ENCODE assay signal across 19 cellular contexts in the genomic region with DNA sequence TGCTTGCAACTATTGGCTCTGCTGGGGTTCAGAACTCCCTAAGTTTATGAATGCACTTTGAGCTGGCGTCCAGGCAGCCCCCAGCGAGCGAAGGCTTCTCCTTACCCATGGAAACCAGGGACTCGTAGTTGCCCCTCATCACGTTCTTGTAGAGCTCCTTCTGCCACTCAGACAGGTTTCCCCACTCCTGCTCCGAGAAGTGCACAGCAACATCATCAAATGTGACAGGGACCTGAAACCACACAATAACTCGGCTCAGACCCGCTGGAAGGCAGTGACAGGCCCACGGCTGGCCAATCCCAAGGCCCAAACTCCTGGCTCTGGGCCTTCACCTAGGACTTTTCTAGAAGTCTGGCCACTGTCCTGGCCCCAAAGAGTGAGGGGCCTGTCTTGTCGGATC. TPM values are rescaled to one million over a fixed set of nuclear protein-coding genes. Genes with fewer than 3 reads are reported as not detected.
DNase-seq lines count a peak whose midpoint lies in the region; ATAC-seq and TF ChIP-seq lines count a peak whose summit lies in the region.
"Had no signal": no experiment of that assay in that cellular context is flagged by ENCODE, and none has a peak within 500 bp of the region (broad histone marks: within the 10 kb centered on the region; RNA-seq: fewer than 3 reads in every experiment).

No MANE protein-coding gene starts in this region.

- ATAC-seq in Right ventricle myocardium inferior: no peak
- ATAC-seq: A549, HCT116 had no signal

- no peak overlapping the region for H3K4me3 Mint-ChIP-seq in activated CD4-positive, alpha-beta memory T cell treated with anti-CD3 and anti-CD28 coated beads, Interleukin-2, amount 10 ng/mL, durations not matched to agents 7 days and 5 days
- H3K4me3 Mint-ChIP-seq in activated CD4-positive, alpha-beta memory T cell treated with anti-CD3 and anti-CD28 coated beads for 36 hours: no peak overlapping the region
- H3K4me3 Mint-ChIP-seq in type B pancreatic cell: no peak overlapping the region
- no peak overlapping the region for H3K4me3 Mint-ChIP-seq in activated T-helper 2 cell treated with anti-CD3 and anti-CD28 coated beads, Interferon-gamma antibody, Interleukin-2, Interleukin-4, amounts not matched to agents 10 μg/mL and 5 μg/mL and 100 μg/mL, durations not matched to agents 14 hours and 24 hours and 36 hours (ENCODE audit: low read depth)
- H3K4me3 Mint-ChIP-seq: CD14-positive monocyte; CD4-positive, alpha-beta memory T cell; HFFc6 had no signal

- peak; percentile 14 for DNase-seq in activated CD4-positive, alpha-beta memory T cell treated with anti-CD3 and anti-CD28 coated beads, Interleukin-2, amount 10 ng/mL, durations not matched to agents 7 days and 5 days
- no peak for DNase-seq in activated CD4-positive, alpha-beta memory T cell treated with anti-CD3 and anti-CD28 coated beads for 36 hours
- peak; percentile 23 for DNase-seq in Right ventricle myocardium inferior (ENCODE audit: missing footprints)
- no peak for DNase-seq in cardiac septum (ENCODE audit: low spot score)
- peak; percentile 48 for DNase-seq in type B pancreatic cell (ENCODE audit: extremely low spot score, unreplicated experiment)
- no peak for DNase-seq in activated T-helper 2 cell treated with anti-CD3 and anti-CD28 coated beads, Interferon-gamma antibody, Interleukin-2, Interleukin-4, amounts not matched to agents 10 μg/mL and 5 μg/mL and 100 μg/mL, durations not matched to agents 14 hours and 24 hours and 36 hours (ENCODE audit: low spot score)
- DNase-seq in RPMI8226: no peak
- no peak for DNase-seq in foreskin fibroblast
- DNase-seq: CD4-positive, alpha-beta memory T cell; DMS153; DMS79 treated with DMSO at 0.1 percent for 48 hours; GF-D8; GOT3; H7; HFFc6 had no signal

- intact Hi-C loops in activated CD4-positive, alpha-beta memory T cell treated with anti-CD3 and anti-CD28 coated beads for 36 hours (cut with micrococcal nuclease): no loop called here
- intact Hi-C loops in Right ventricle myocardium inferior (cut with DNase I): no loop called here
- intact Hi-C loops in cardiac septum (cut with DNase I): no loop called here
- intact Hi-C loops in activated T-helper 2 cell treated with anti-CD3 and anti-CD28 coated beads, Interferon-gamma antibody, Interleukin-2, Interleukin-4, amounts not matched to agents 10 μg/mL and 5 μg/mL and 100 μg/mL, durations not matched to agents 14 hours and 24 hours and 36 hours (cut with micrococcal nuclease): no loop called here

- CTCF ChIA-PET in activated CD4-positive, alpha-beta memory T cell treated with anti-CD3 and anti-CD28 coated beads, Interleukin-2, amount 10 ng/mL, durations not matched to agents 7 days and 5 days (lab: Charles Lee): no interaction called here
- CTCF ChIA-PET in activated CD4-positive, alpha-beta memory T cell treated with anti-CD3 and anti-CD28 coated beads for 36 hours (lab: Charles Lee): interaction anchor here (0.8 kb wide), 1 partner anchor 144 kb away, joined by 3 read pairs; no protein-coding TSS in a partner anchor

- H3K9me3 Mint-ChIP-seq in activated CD4-positive, alpha-beta memory T cell treated with anti-CD3 and anti-CD28 coated beads, Interleukin-2, amount 10 ng/mL, durations not matched to agents 7 days and 5 days: no peaks in the 10 kb centered on the region
- no peaks in the 10 kb centered on the region for H3K9me3 Mint-ChIP-seq in activated CD4-positive, alpha-beta memory T cell treated with anti-CD3 and anti-CD28 coated beads for 36 hours
- no peaks in the 10 kb centered on the region for H3K9me3 Mint-ChIP-seq in type B pancreatic cell
- no peaks in the 10 kb centered on the region for H3K9me3 Mint-ChIP-seq in activated T-helper 2 cell treated with anti-CD3 and anti-CD28 coated beads, Interferon-gamma antibody, Interleukin-2, Interleukin-4, amounts not matched to agents 10 μg/mL and 5 μg/mL and 100 μg/mL, durations not matched to agents 14 hours and 24 hours and 36 hours
- H3K9me3 Mint-ChIP-seq: HFFc6 had no signal

- H3K27ac Mint-ChIP-seq in activated CD4-positive, alpha-beta memory T cell treated with anti-CD3 and anti-CD28 coated beads, Interleukin-2, amount 10 ng/mL, durations not matched to agents 7 days and 5 days: no peak overlapping the region
- H3K27ac Mint-ChIP-seq in activated CD4-positive, alpha-beta memory T cell treated with anti-CD3 and anti-CD28 coated beads for 36 hours: no peak overlapping the region
- no peak overlapping the region for H3K27ac Mint-ChIP-seq in type B pancreatic cell
- H3K27ac Mint-ChIP-seq in activated T-helper 2 cell treated with anti-CD3 and anti-CD28 coated beads, Interferon-gamma antibody, Interleukin-2, Interleukin-4, amounts not matched to agents 10 μg/mL and 5 μg/mL and 100 μg/mL, durations not matched to agents 14 hours and 24 hours and 36 hours: no peak overlapping the region
- H3K27ac Mint-ChIP-seq: CD14-positive monocyte; CD4-positive, alpha-beta memory T cell; HFFc6 had no signal

- TF ChIP-seq CTCF in type B pancreatic cell (conservative IDR thresholded peaks at IDR 0.05) (no peak), foreskin fibroblast (IDR thresholded peaks at IDR 0.05; ENCODE audit: low read depth, low read length) (no peak)

- POLR2A ChIA-PET in activated CD4-positive, alpha-beta memory T cell treated with anti-CD3 and anti-CD28 coated beads, Interleukin-2, amount 10 ng/mL, durations not matched to agents 7 days and 5 days (lab: Charles Lee): no interaction called here
- POLR2A ChIA-PET in activated CD4-positive, alpha-beta memory T cell treated with anti-CD3 and anti-CD28 coated beads for 36 hours (lab: Charles Lee): no interaction called here

- H3K4me1 Mint-ChIP-seq in activated CD4-positive, alpha-beta memory T cell treated with anti-CD3 and anti-CD28 coated beads, Interleukin-2, amount 10 ng/mL, durations not matched to agents 7 days and 5 days: peaks cover 15% of the 10 kb centered on the region
- peaks cover 9% of the 10 kb centered on the region for H3K4me1 Mint-ChIP-seq in activated CD4-positive, alpha-beta memory T cell treated with anti-CD3 and anti-CD28 coated beads for 36 hours (ENCODE audit: low read depth)
- peaks cover 16% of the 10 kb centered on the region for H3K4me1 Mint-ChIP-seq in type B pancreatic cell (ENCODE audit: unreplicated experiment)
- peaks cover 12% of the 10 kb centered on the region for H3K4me1 Mint-ChIP-seq in activated T-helper 2 cell treated with anti-CD3 and anti-CD28 coated beads, Interferon-gamma antibody, Interleukin-2, Interleukin-4, amounts not matched to agents 10 μg/mL and 5 μg/mL and 100 μg/mL, durations not matched to agents 14 hours and 24 hours and 36 hours (ENCODE audit: low read depth)

- H3K4me3 ChIP-seq in foreskin fibroblast (ENCODE audit: low read depth in 1 of 2, low read length in 2 of 2): no peak overlapping the region
- H3K4me3 ChIP-seq: A549, BLaER1 had no signal

- no peaks in the 10 kb centered on the region for H3K27me3 Mint-ChIP-seq in activated CD4-positive, alpha-beta memory T cell treated with anti-CD3 and anti-CD28 coated beads, Interleukin-2, amount 10 ng/mL, durations not matched to agents 7 days and 5 days
- no peaks in the 10 kb centered on the region for H3K27me3 Mint-ChIP-seq in activated CD4-positive, alpha-beta memory T cell treated with anti-CD3 and anti-CD28 coated beads for 36 hours
- H3K27me3 Mint-ChIP-seq in type B pancreatic cell: no peaks in the 10 kb centered on the region
- H3K27me3 Mint-ChIP-seq in activated T-helper 2 cell treated with anti-CD3 and anti-CD28 coated beads, Interferon-gamma antibody, Interleukin-2, Interleukin-4, amounts not matched to agents 10 μg/mL and 5 μg/mL and 100 μg/mL, durations not matched to agents 14 hours and 24 hours and 36 hours (ENCODE audit: low read depth): no peaks in the 10 kb centered on the region
- H3K27me3 Mint-ChIP-seq: CD4-positive, alpha-beta memory T cell had no signal

- peaks cover 28% of the 10 kb centered on the region for H3K36me3 Mint-ChIP-seq in activated CD4-positive, alpha-beta memory T cell treated with anti-CD3 and anti-CD28 coated beads, Interleukin-2, amount 10 ng/mL, durations not matched to agents 7 days and 5 days (ENCODE audit: low read depth)
- peaks cover 21% of the 10 kb centered on the region for H3K36me3 Mint-ChIP-seq in activated CD4-positive, alpha-beta memory T cell treated with anti-CD3 and anti-CD28 coated beads for 36 hours
- H3K36me3 Mint-ChIP-seq in type B pancreatic cell: peaks cover 18% of the 10 kb centered on the region
- H3K36me3 Mint-ChIP-seq in activated T-helper 2 cell treated with anti-CD3 and anti-CD28 coated beads, Interferon-gamma antibody, Interleukin-2, Interleukin-4, amounts not matched to agents 10 μg/mL and 5 μg/mL and 100 μg/mL, durations not matched to agents 14 hours and 24 hours and 36 hours (ENCODE audit: low read depth): peaks cover 52% of the 10 kb centered on the region

RNA-seq across cellular contexts. Expression of gene ZNF777, which starts 6.9 kb away (rescaled TPM):
- 10 to 100 TPM; 11.7 to 11.8 TPM for total RNA-seq in activated CD4-positive, alpha-beta memory T cell treated with anti-CD3 and anti-CD28 coated beads, Interleukin-2, amount 10 ng/mL, durations not matched to agents 7 days and 5 days
- total RNA-seq in activated CD4-positive, alpha-beta memory T cell treated with anti-CD3 and anti-CD28 coated beads for 36 hours: 10 to 100 TPM; 10.1 to 11.4 TPM
- 7.2 TPM for total RNA-seq in Right ventricle myocardium inferior
- 7.6 TPM for total RNA-seq in cardiac septum
- 17.4 and 17.6 TPM in 2 replicates for total RNA-seq in type B pancreatic cell (ENCODE audit: low replicate concordance)
- 16.6 TPM in 2 replicates for total RNA-seq in activated T-helper 2 cell treated with anti-CD3 and anti-CD28 coated beads, Interferon-gamma antibody, Interleukin-2, Interleukin-4, amounts not matched to agents 10 μg/mL and 5 μg/mL and 100 μg/mL, durations not matched to agents 14 hours and 24 hours and 36 hours

RNA-seq across cellular contexts. Expression of gene ZNF746, which starts 43.6 kb away (rescaled TPM):
- total RNA-seq in activated CD4-positive, alpha-beta memory T cell treated with anti-CD3 and anti-CD28 coated beads, Interleukin-2, amount 10 ng/mL, durations not matched to agents 7 days and 5 days: 10 to 100 TPM; 18.5 to 19.8 TPM
- 10 to 100 TPM; 13.5 to 14.9 TPM for total RNA-seq in activated CD4-positive, alpha-beta memory T cell treated with anti-CD3 and anti-CD28 coated beads for 36 hours
- total RNA-seq in Right ventricle myocardium inferior (8.4 TPM), cardiac septum (9.2 TPM), type B pancreatic cell (ENCODE audit: low replicate concordance) (20.2 and 20.4 TPM in 2 replicates)
- 23.7 and 26.4 TPM in 2 replicates for total RNA-seq in activated T-helper 2 cell treated with anti-CD3 and anti-CD28 coated beads, Interferon-gamma antibody, Interleukin-2, Interleukin-4, amounts not matched to agents 10 μg/mL and 5 μg/mL and 100 μg/mL, durations not matched to agents 14 hours and 24 hours and 36 hours

Comparison
In these comparisons a context has a peak if more than half of its experiments do, and no peak if none do; other contexts are left out.
1. DNase-seq: peak in activated CD4-positive, alpha-beta memory T cell treated with anti-CD3 and anti-CD28 coated beads, Interleukin-2, amount 10 ng/mL, durations not matched to agents 7 days and 5 days (single experiment), Right ventricle myocardium inferior (single experiment) and type B pancreatic cell (single experiment); none in activated CD4-positive, alpha-beta memory T cell treated with anti-CD3 and anti-CD28 coated beads for 36 hours (single experiment), cardiac septum (single experiment), activated T-helper 2 cell treated with anti-CD3 and anti-CD28 coated beads, Interferon-gamma antibody, Interleukin-2, Interleukin-4, amounts not matched to agents 10 μg/mL and 5 μg/mL and 100 μg/mL, durations not matched to agents 14 hours and 24 hours and 36 hours (single experiment), RPMI8226 (single experiment) and foreskin fibroblast (0 of 2).